Comparison of ENCODE assay signal across 8 cellular contexts in the genomic region with DNA sequence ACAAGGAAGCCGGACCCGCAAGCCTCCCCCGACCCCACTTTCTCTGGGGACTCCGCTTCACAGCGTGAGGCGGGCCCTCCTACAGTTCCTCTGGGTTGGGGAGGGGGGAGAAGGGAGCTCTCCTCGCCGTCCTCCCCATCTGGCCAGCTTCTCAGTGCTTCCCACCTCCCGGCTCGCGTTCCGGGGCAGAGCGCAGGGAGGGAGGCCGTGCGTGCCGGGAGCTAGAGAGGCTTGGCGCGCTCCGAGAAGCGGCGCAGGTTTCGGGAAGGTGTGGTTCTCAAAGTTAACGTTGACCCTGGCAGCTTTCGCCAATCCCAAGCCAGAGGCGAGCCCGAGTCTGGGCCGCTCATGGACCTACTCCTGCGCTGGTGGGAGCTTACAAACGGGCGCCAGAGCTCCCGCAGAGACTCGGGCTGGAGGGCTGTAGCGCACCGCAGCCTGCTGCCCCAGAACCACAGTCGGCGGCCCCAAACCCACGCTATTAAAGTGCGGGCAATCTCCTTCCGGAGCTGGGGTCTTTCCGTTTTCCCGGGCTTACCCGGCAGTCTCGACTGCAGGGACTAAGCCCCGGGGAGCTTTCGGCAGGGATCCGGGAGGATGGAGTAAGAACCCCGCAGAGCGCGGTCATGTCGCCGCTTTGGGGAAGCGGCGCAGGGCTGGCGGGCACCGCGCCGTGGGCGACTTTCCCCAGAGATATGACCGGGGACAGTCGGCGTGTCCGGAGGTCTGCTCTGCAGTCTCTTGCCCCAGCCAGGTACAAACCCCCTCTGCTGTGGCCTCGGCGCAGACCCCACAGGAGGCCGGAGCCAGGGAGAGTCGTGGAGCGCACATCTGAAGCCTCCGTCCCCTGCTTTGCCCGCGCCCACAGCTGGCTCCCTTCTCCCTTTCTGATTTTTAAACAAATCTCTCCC. TPM values are rescaled to one million over a fixed set of nuclear protein-coding genes. Genes with fewer than 3 reads are reported as not detected.
A peak's percentile ranks its signal among the peaks of the same experiment; 100 is the strongest.
DNase-seq lines count a peak whose midpoint lies in the region; ATAC-seq and TF ChIP-seq lines count a peak whose summit lies in the region.

No MANE protein-coding gene starts in this region.

- 1 to 12% (median 4%) methylated on average over 40 to 70 of the region's 70 CpGs for WGBS in spleen, 5 donors

- H3K36me3 ChIP-seq in H7 (replicated peaks; ENCODE audit: control insufficient read depth, insufficient read depth, low read length) (no peaks in the 10 kb centered on the region), spleen (no peaks in the 10 kb centered on the region)

- peaks cover 0 to 54% (median 25%) of the 10 kb centered on the region in 6 donors for H3K4me1 ChIP-seq in spleen

- H3K9me3 Mint-ChIP-seq in natural killer cell treated with Interleukin-12 subunit alpha and Interleukin-12 subunit beta and Interleukin-15 and Interleukin-18, amount 100 ng/mL, for 72 hours = no peaks in the 10 kb centered on the region
- H3K9me3 Mint-ChIP-seq in activated CD4-positive, alpha-beta T cell treated with anti-CD3 and anti-CD28 coated beads, Interleukin-2, amount 10 ng/mL, durations not matched to agents 7 days and 5 days = no peaks in the 10 kb centered on the region

- TF ChIP-seq CTCF in spleen (IDR thresholded peaks at IDR 0.05 in 8 of 11, conservative IDR thresholded peaks at IDR 0.05 in 3 of 11) = no peak

- H3K36me3 Mint-ChIP-seq in natural killer cell treated with Interleukin-12 subunit alpha and Interleukin-12 subunit beta and Interleukin-15 and Interleukin-18, amount 100 ng/mL, for 72 hours = no peaks in the 10 kb centered on the region
- no peaks in the 10 kb centered on the region for H3K36me3 Mint-ChIP-seq in activated CD4-positive, alpha-beta T cell treated with anti-CD3 and anti-CD28 coated beads, Interleukin-2, amount 10 ng/mL, durations not matched to agents 7 days and 5 days (ENCODE audit: low read depth)

- POLR2A ChIA-PET in activated CD4-positive, alpha-beta T cell treated with anti-CD3 and anti-CD28 coated beads, Interleukin-2, amount 10 ng/mL, durations not matched to agents 7 days and 5 days (lab: Charles Lee) = no interaction called here

- no peak overlapping the region for H3K27ac Mint-ChIP-seq in natural killer cell treated with Interleukin-12 subunit alpha and Interleukin-12 subunit beta and Interleukin-15 and Interleukin-18, amount 100 ng/mL, for 72 hours
- H3K27ac Mint-ChIP-seq in activated CD4-positive, alpha-beta T cell treated with anti-CD3 and anti-CD28 coated beads, Interleukin-2, amount 10 ng/mL, durations not matched to agents 7 days and 5 days = no peak overlapping the region

- H3K4me3 ChIP-seq in H7 (ENCODE audit: insufficient read depth, low read depth, low read length) (peak overlapping the region; percentile 65), spleen (peak overlapping the region; percentile 38 to 74 (median 49))

- H3K27me3 Mint-ChIP-seq in natural killer cell treated with Interleukin-12 subunit alpha and Interleukin-12 subunit beta and Interleukin-15 and Interleukin-18, amount 100 ng/mL, for 72 hours = peaks cover 16 to 19% of the 10 kb centered on the region in 2 donors
- H3K27me3 Mint-ChIP-seq in activated CD4-positive, alpha-beta T cell treated with anti-CD3 and anti-CD28 coated beads, Interleukin-2, amount 10 ng/mL, durations not matched to agents 7 days and 5 days = peaks cover 41% of the 10 kb centered on the region

- intact Hi-C loops in spleen (cut with DNase I; ENCODE audit: low total_unique reads) = loop anchor here (10.0 kb wide), 1 partner anchor 184 kb away; no protein-coding TSS in a partner anchor

- TF ChIP-seq POLR2A in spleen (IDR thresholded peaks at IDR 0.05) = no peak

- CTCF ChIA-PET in activated CD4-positive, alpha-beta T cell treated with anti-CD3 and anti-CD28 coated beads, Interleukin-2, amount 10 ng/mL, durations not matched to agents 7 days and 5 days (lab: Charles Lee) = no interaction called here

- H3K9me3 ChIP-seq in spleen = no peaks in the 10 kb centered on the region

- H3K27ac ChIP-seq in caudate nucleus (ENCODE audit: low read depth, low read length) (peak overlapping the region; percentile 78), layer of hippocampus (ENCODE audit: low read depth, low read length) (peak overlapping the region; percentile 60), spleen (peak overlapping the region; percentile 65 to 97 (median 90))

- DNase-seq in H7 (peak; percentile 50), caudate nucleus (lab: John Stamatoyannopoulos, UW) (peak in 22 of 61 donors; percentile 16 to 78 (median 54)), spleen (peak; percentile 69)
- no peak for DNase-seq in natural killer cell treated with Interleukin-12 subunit alpha and Interleukin-12 subunit beta and Interleukin-15 and Interleukin-18, amount 100 ng/mL, for 72 hours (ENCODE audit: low spot score)
- DNase-seq in activated CD4-positive, alpha-beta T cell treated with anti-CD3 and anti-CD28 coated beads, Interleukin-2, amount 10 ng/mL, durations not matched to agents 7 days and 5 days = no peak

- no peak for ATAC-seq in GM19324 (IDR thresholded peaks at IDR 0.05; ENCODE audit: low FRiP score, unreplicated experiment)
- ATAC-seq in natural killer cell treated with Interleukin-12 subunit alpha and Interleukin-12 subunit beta and Interleukin-15 and Interleukin-18, amount 100 ng/mL, for 72 hours = no peak
- no peak for ATAC-seq in activated CD4-positive, CD25-positive, alpha-beta regulatory T cell treated with anti-CD3 and anti-CD28 coated beads, Interleukin-2, amount 50 U/mL, for 24 hours

- H3K4me3 Mint-ChIP-seq in natural killer cell treated with Interleukin-12 subunit alpha and Interleukin-12 subunit beta and Interleukin-15 and Interleukin-18, amount 100 ng/mL, for 72 hours = no peak overlapping the region
- no peak overlapping the region for H3K4me3 Mint-ChIP-seq in activated CD4-positive, alpha-beta T cell treated with anti-CD3 and anti-CD28 coated beads, Interleukin-2, amount 10 ng/mL, durations not matched to agents 7 days and 5 days

- no peaks in the 10 kb centered on the region for H3K4me1 Mint-ChIP-seq in natural killer cell treated with Interleukin-12 subunit alpha and Interleukin-12 subunit beta and Interleukin-15 and Interleukin-18, amount 100 ng/mL, for 72 hours (ENCODE audit: low read depth in 2 of 2)
- H3K4me1 Mint-ChIP-seq in activated CD4-positive, alpha-beta T cell treated with anti-CD3 and anti-CD28 coated beads, Interleukin-2, amount 10 ng/mL, durations not matched to agents 7 days and 5 days = no peaks in the 10 kb centered on the region

- H3K27me3 ChIP-seq in H7 (ENCODE audit: control insufficient read depth, insufficient read depth, low read length) = peaks cover 61% of the 10 kb centered on the region
- no peaks in the 10 kb centered on the region for H3K27me3 ChIP-seq in layer of hippocampus (ENCODE audit: control insufficient read depth, insufficient read depth, low read length)
- H3K27me3 ChIP-seq in spleen (replicated peaks in 1 of 7) = peaks cover 0 to 62% (median 36%) of the 10 kb centered on the region in 7 donors

RNA-seq across cellular contexts. Expression of a gene that starts 0.8 kb away (rescaled TPM):
- total RNA-seq in H7 (2014; rRNA removed; shearing (Covaris generic)) = 10.2 and 12.9 TPM in 2 replicates
- 100 to 1,000 TPM; 214 to 721 (median 462) TPM for total RNA-seq in spleen
- polyA plus RNA-seq in spleen = 10 to 100 TPM in 1 of 3 donors, 1 to 10 TPM in 2; 4.3 to 10.6 (median 4.5) TPM
- total RNA-seq in natural killer cell treated with Interleukin-12 subunit alpha and Interleukin-12 subunit beta and Interleukin-15 and Interleukin-18, amount 100 ng/mL, for 72 hours = not detected
- not detected for total RNA-seq in activated CD4-positive, alpha-beta T cell treated with anti-CD3 and anti-CD28 coated beads, Interleukin-2, amount 10 ng/mL, durations not matched to agents 7 days and 5 days

Comparison
In these comparisons a context has a peak if more than half of its experiments do, and no peak if none do; other contexts are left out.
1. DNase-seq: peak in H7 (single experiment) and spleen (single experiment); none in natural killer cell treated with Interleukin-12 subunit alpha and Interleukin-12 subunit beta and Interleukin-15 and Interleukin-18, amount 100 ng/mL, for 72 hours (single experiment) and activated CD4-positive, alpha-beta T cell treated with anti-CD3 and anti-CD28 coated beads, Interleukin-2, amount 10 ng/mL, durations not matched to agents 7 days and 5 days (single experiment).
2. RNA of a gene that starts 0.8 kb away (total RNA-seq): 214 to 721 TPM in spleen; 10.2 to 12.9 TPM in H7, not detected in natural killer cell treated with Interleukin-12 subunit alpha and Interleukin-12 subunit beta and Interleukin-15 and Interleukin-18, amount 100 ng/mL, for 72 hours and not detected in activated CD4-positive, alpha-beta T cell treated with anti-CD3 and anti-CD28 coated beads, Interleukin-2, amount 10 ng/mL, durations not matched to agents 7 days and 5 days; every median in the first group is over 10 times any median in the second.
3. Peak in every context shown above with its lines, with median percentiles within 50 percentile points of each other: H3K27ac ChIP-seq.